8 cellular contexts compared by ENCODE assay signal in genomic region chr11:6320411-6321207, GRCh38. TPM values are rescaled to one million over a fixed set of nuclear protein-coding genes. Genes with fewer than 3 reads are reported as not detected.
A peak's percentile ranks its signal among the peaks of the same experiment; 100 is the strongest.
DNase-seq lines count a peak whose midpoint lies in the region; ATAC-seq, FAIRE-seq and TF ChIP-seq lines count a peak whose summit lies in the region.

A gene with protein sequence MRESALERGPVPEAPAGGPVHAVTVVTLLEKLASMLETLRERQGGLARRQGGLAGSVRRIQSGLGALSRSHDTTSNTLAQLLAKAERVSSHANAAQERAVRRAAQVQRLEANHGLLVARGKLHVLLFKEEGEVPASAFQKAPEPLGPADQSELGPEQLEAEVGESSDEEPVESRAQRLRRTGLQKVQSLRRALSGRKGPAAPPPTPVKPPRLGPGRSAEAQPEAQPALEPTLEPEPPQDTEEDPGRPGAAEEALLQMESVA (minus strand): TSS chr11:6320501. CDS start chr11:6320476, 25 bp downstream.

- TF ChIP-seq RAD21 in HepG2 (CRISPR knock-in tag; IDR thresholded peaks at IDR 0.05): no peak

- H3K4me1 Mint-ChIP-seq in T-helper 17 cell: peaks cover 12% of the 10 kb centered on the region
- H3K4me1 Mint-ChIP-seq in dendritic cell treated with granulocyte-macrophage colony-stimulating factor and Interleukin-4, amounts not matched to agents 40 ng/mL and 50 ng/mL, for 4 days (ENCODE audit: low read depth): peaks cover 38% of the 10 kb centered on the region

- H3K9ac ChIP-seq in HepG2 (ENCODE audit: insufficient read depth, low read depth, low read length): no peak within 1 kb of the TSS

- no peak for TF ChIP-seq EP300 in HepG2 (IDR thresholded peaks at IDR 0.05; ENCODE audit: low read depth in 2 of 2, low read length in 2 of 2)
- TF ChIP-seq EP300 in HepG2 (CRISPR knock-in tag; IDR thresholded peaks at IDR 0.05; ENCODE audit: borderline replicate concordance): no peak

- peaks cover 1 to 34% of the 10 kb centered on the region in 2 experiments; a peak in 3 of 5 replicates for H3K27me3 ChIP-seq in HepG2 (ENCODE audit: control insufficient read depth in 1 of 2, insufficient read depth in 2 of 2, low read length in 2 of 2)

- intact Hi-C loops in dendritic cell treated with granulocyte-macrophage colony-stimulating factor and Interleukin-4, amounts not matched to agents 40 ng/mL and 50 ng/mL, for 4 days (cut with micrococcal nuclease): no loop called here
- intact Hi-C loops in HepG2 (cut with micrococcal nuclease; ENCODE audit: unreplicated experiment): no loop called here

- 58% methylated on average over 17 of the region's 44 CpGs for WGBS in HepG2 (ENCODE audit: low lambda C conversion rate)

- FAIRE-seq in HepG2 (lab: Jason Lieb, UNC): no peak
- no peak for FAIRE-seq in H54 (lab: Jason Lieb, UNC)

- H3K9me3 ChIP-seq in T-helper 17 cell (ENCODE audit: control insufficient read depth, low read length, poor library complexity, severe bottlenecking) (no peaks in the 10 kb centered on the region), HepG2 (ENCODE audit: low read length) (no peaks in the 10 kb centered on the region)

- ATAC-seq in HG02798 (IDR thresholded peaks at IDR 0.05; ENCODE audit: poor library complexity, unreplicated experiment) (peak; percentile 47), T-helper 17 cell (peak; percentile 30), HepG2 (peak; percentile 67)

- no peak for TF ChIP-seq POLR2A in HepG2 (IDR thresholded peaks at IDR 0.05; ENCODE audit: insufficient read depth in 1 of 2, low read depth in 2 of 2, low read length in 2 of 2)
- no peak for TF ChIP-seq POLR2A in H54 (IDR thresholded peaks at IDR 0.05; ENCODE audit: low read depth, low read length)

- DNase-seq in GM13976 (ENCODE audit: low spot score): peak; percentile 65
- peak in 1 of 3 donors; percentile 15 for DNase-seq in T-helper 17 cell
- no peak for DNase-seq in HepG2 (ENCODE audit: low spot score)
- peak; percentile 81 to 85 for DNase-seq in stimulated activated CD8-positive, alpha-beta memory T cell treated with anti-CD3 and anti-CD28 coated beads, Interleukin-2, amount 100 ng/mL, for 48 hours (ENCODE audit: low read depth in 2 of 2)
- DNase-seq in OCI-M2 (lab: John Stamatoyannopoulos, UW; ENCODE audit: unreplicated experiment): no peak
- no peak for DNase-seq in H54 (ENCODE audit: insufficient read length, low spot score)

- TF ChIP-seq CTCF in GM13976 (IDR thresholded peaks at IDR 0.05; ENCODE audit: borderline replicate concordance, control extremely low read depth, extremely low read depth, insufficient read depth, missing control alignments) (no peak), HepG2 (CRISPR knock-in tag; IDR thresholded peaks at IDR 0.05) (no peak)

- no peaks in the 10 kb centered on the region for H3K9me3 Mint-ChIP-seq in dendritic cell treated with granulocyte-macrophage colony-stimulating factor and Interleukin-4, amounts not matched to agents 40 ng/mL and 50 ng/mL, for 4 days

- no peaks in the 10 kb centered on the region for H4K20me1 ChIP-seq in HepG2 (ENCODE audit: insufficient read depth, low read length)

- H2AFZ ChIP-seq in HepG2 (ENCODE audit: low read length): no peak within 1 kb of the TSS

- POLR2A ChIA-PET in HepG2 (lab: Yijun Ruan, JAX): no interaction called here

- H3K4me3 ChIP-seq in HepG2 (replicated peaks in 1 of 3; ENCODE audit: insufficient read depth in 1 of 3, low read depth in 2 of 3, low read length in 3 of 3): no peak within 1 kb of the TSS

- H3K27me3 Mint-ChIP-seq in T-helper 17 cell: peaks cover 72% of the 10 kb centered on the region
- peaks cover 69% of the 10 kb centered on the region for H3K27me3 Mint-ChIP-seq in dendritic cell treated with granulocyte-macrophage colony-stimulating factor and Interleukin-4, amounts not matched to agents 40 ng/mL and 50 ng/mL, for 4 days

- H3K4me3 Mint-ChIP-seq in T-helper 17 cell: peak within 1 kb of the TSS; percentile 81
- peak within 1 kb of the TSS; percentile 78 for H3K4me3 Mint-ChIP-seq in dendritic cell treated with granulocyte-macrophage colony-stimulating factor and Interleukin-4, amounts not matched to agents 40 ng/mL and 50 ng/mL, for 4 days

- no peaks in the 10 kb centered on the region for H3K36me3 ChIP-seq in HepG2 (replicated peaks in 1 of 2; ENCODE audit: control insufficient read depth in 1 of 2, insufficient read depth in 2 of 2, low read length in 2 of 2)

- no peak within 1 kb of the TSS for H3K27ac Mint-ChIP-seq in T-helper 17 cell
- peak within 1 kb of the TSS; percentile 92 for H3K27ac Mint-ChIP-seq in dendritic cell treated with granulocyte-macrophage colony-stimulating factor and Interleukin-4, amounts not matched to agents 40 ng/mL and 50 ng/mL, for 4 days

- BruUV-seq in HepG2 (replicated peaks; lab: Mats Ljungman, UMichigan): no TSS peak

- H3K4me1 ChIP-seq in HepG2 (ENCODE audit: insufficient read depth, low read length): no peaks in the 10 kb centered on the region

- H3K4me2 ChIP-seq in HepG2 (ENCODE audit: low read depth, low read length): no peak within 1 kb of the TSS

- CTCF ChIA-PET in HepG2 (lab: Yijun Ruan, JAX; ENCODE audit: low intra/inter-chr PET ratio, low total read pairs): no interaction called here

- no peak within 1 kb of the TSS for H3K27ac ChIP-seq in HepG2 (ENCODE audit: extremely low read length, insufficient read depth, low read length)

- in situ Hi-C loops in GM13976 (cut with MboI; ENCODE audit: low sequenced_read_pairs, unreplicated experiment): loop anchor here (25.0 kb wide), 1 partner anchor 308 kb away; the partner anchor contains the start of gene OR56A4
- in situ Hi-C loops in HepG2 (cut with HindIII; ENCODE audit: extremely low pct_ligation_motif_present, low pct_unique_long_range_greater_than_20kb): no loop called here

- H3K36me3 Mint-ChIP-seq in T-helper 17 cell (ENCODE audit: low read depth): peaks cover 8% of the 10 kb centered on the region
- H3K36me3 Mint-ChIP-seq in dendritic cell treated with granulocyte-macrophage colony-stimulating factor and Interleukin-4, amounts not matched to agents 40 ng/mL and 50 ng/mL, for 4 days (ENCODE audit: low read depth): no peaks in the 10 kb centered on the region

- no peaks in the 10 kb centered on the region for H3K79me2 ChIP-seq in HepG2 (ENCODE audit: insufficient read depth, low read length)

TF ChIP-seq in HepG2, 621 proteins besides CTCF, POLR2A, EP300 and RAD21 (continues in another document):
- TF ChIP-seq POLR2AphosphoS5 (IDR thresholded peaks at IDR 0.05; ENCODE audit: low read depth, low read length) (no peak), GRHL1 (CRISPR knock-in tag; conservative IDR thresholded peaks at IDR 0.05) (no peak), ZNF564 (CRISPR knock-in tag; IDR thresholded peaks at IDR 0.05) (no peak)
- TF ChIP-seq, protein P1, sequence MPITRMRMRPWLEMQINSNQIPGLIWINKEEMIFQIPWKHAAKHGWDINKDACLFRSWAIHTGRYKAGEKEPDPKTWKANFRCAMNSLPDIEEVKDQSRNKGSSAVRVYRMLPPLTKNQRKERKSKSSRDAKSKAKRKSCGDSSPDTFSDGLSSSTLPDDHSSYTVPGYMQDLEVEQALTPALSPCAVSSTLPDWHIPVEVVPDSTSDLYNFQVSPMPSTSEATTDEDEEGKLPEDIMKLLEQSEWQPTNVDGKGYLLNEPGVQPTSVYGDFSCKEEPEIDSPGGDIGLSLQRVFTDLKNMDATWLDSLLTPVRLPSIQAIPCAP (CRISPR knock-in tag; IDR thresholded peaks at IDR 0.05; ENCODE audit: low read depth): no peak

RNA-seq across cellular contexts. Expression of the gene that starts here (rescaled TPM):
- not detected for total RNA-seq in T-helper 17 cell
- not detected in 2 replicates for total RNA-seq in HepG2 (2016; rRNA removed; fragmentation: Illumina TruSeq; extraction: Trizol)
- not detected in 2 replicates for total RNA-seq in HepG2 (2016; cell fraction: cytosol; rRNA removed; fragmentation: Illumina TruSeq; extraction: Trizol; ENCODE audit: low read depth)
- not detected in 2 replicates for total RNA-seq in HepG2 (2016; cell fraction: insoluble cytoplasmic fraction; rRNA removed; fragmentation: Illumina TruSeq; extraction: Trizol)
- not detected in 2 replicates for total RNA-seq in HepG2 (2016; cell fraction: membrane; rRNA removed; fragmentation: Illumina TruSeq; extraction: Trizol)
- not detected in 2 replicates for total RNA-seq in HepG2 (2016; cell fraction: nucleus; rRNA removed; fragmentation: Illumina TruSeq; extraction: Trizol)
- polyA plus RNA-seq in HepG2 (2011; rRNA removed): not detected in 2 replicates
- polyA plus RNA-seq in HepG2 (2011; cell fraction: cytosol; rRNA removed): not detected in 2 replicates
- not detected in 2 replicates for polyA plus RNA-seq in HepG2 (2011; cell fraction: nucleus; rRNA removed)
- polyA plus RNA-seq in HepG2 (2012): not detected in 2 replicates
- not detected in 2 replicates for polyA plus RNA-seq in HepG2 (2016; cell fraction: cytosol; fragmentation: Illumina TruSeq; extraction: Trizol; ENCODE audit: low read depth)
- not detected in 2 replicates for polyA plus RNA-seq in HepG2 (2016; cell fraction: insoluble cytoplasmic fraction; fragmentation: Illumina TruSeq; extraction: Trizol; ENCODE audit: low read depth)
- not detected in 2 replicates for polyA plus RNA-seq in HepG2 (2016; cell fraction: membrane; fragmentation: Illumina TruSeq; extraction: Trizol; ENCODE audit: low read depth)
- not detected in 2 replicates for polyA plus RNA-seq in HepG2 (2016; cell fraction: nucleus; fragmentation: Illumina TruSeq; extraction: Trizol; ENCODE audit: insufficient read depth, low read depth)
- polyA minus RNA-seq in HepG2 (2011; rRNA and poly(A)+ RNA removed; ENCODE audit: low replicate concordance): 8.6 TPM in 1 of 2 replicates, not detected in the other
- polyA minus RNA-seq in HepG2 (2011; cell fraction: cytosol; rRNA and poly(A)+ RNA removed): not detected in 2 replicates
- polyA minus RNA-seq in HepG2 (2011; cell fraction: nucleus; rRNA and poly(A)+ RNA removed): not detected in 2 replicates

Comparison
In these comparisons a context has a peak if more than half of its experiments do, and no peak if none do; other contexts are left out.
1. Peak in ATAC-seq in T-helper 17 cell; RNA of the gene not detected or under 1 TPM.
2. DNase-seq: peak in GM13976 (single experiment) and stimulated activated CD8-positive, alpha-beta memory T cell treated with anti-CD3 and anti-CD28 coated beads, Interleukin-2, amount 100 ng/mL, for 48 hours (2 of 2); none in HepG2 (single experiment), OCI-M2 (single experiment) and H54 (single experiment).
3. Peak in every context shown above with its lines, with median percentiles within 50 percentile points of each other: ATAC-seq.